ENCODE assay signal across 10 cellular contexts in genomic region chr2:213238753-213239591, GRCh38. TPM values are rescaled to one million over a fixed set of nuclear protein-coding genes. Genes with fewer than 3 reads are reported as not detected.
DNase-seq lines count a peak whose midpoint lies in the region; ATAC-seq lines count a peak whose summit lies in the region.
"Had no signal": no experiment of that assay in that cellular context is flagged by ENCODE, and none has a peak within 500 bp of the region (broad histone marks: within the 10 kb centered on the region; RNA-seq: fewer than 3 reads in every experiment).

No MANE protein-coding gene starts in this region.

- H3K4me1 Mint-ChIP-seq in T-helper 2 cell treated with Interferon-gamma antibody and Interleukin-4, amounts not matched to agents 5 μg/mL and 100 μg/mL, for 36 hours (ENCODE audit: low read depth) = peaks cover 17% of the 10 kb centered on the region

- H3K4me3 Mint-ChIP-seq in T-helper 2 cell treated with Interferon-gamma antibody and Interleukin-4, amounts not matched to agents 5 μg/mL and 100 μg/mL, for 36 hours = no peak overlapping the region
- H3K4me3 Mint-ChIP-seq: brain had no signal

- DNase-seq in SIG-M5 treated with dmso at 0.1 percent for 504 hours (lab: John Stamatoyannopoulos, UW; ENCODE audit: unreplicated experiment) (peak; percentile 29), SIG-M5 (lab: John Stamatoyannopoulos, UW) (no peak), SK-N-MC (ENCODE audit: low read depth, low spot score) (no peak), left lobe of liver (ENCODE audit: low spot score) (peak; percentile 50), NCI-H2081 (lab: John Stamatoyannopoulos, UW) (no peak), NCI-H82 (lab: John Stamatoyannopoulos, UW) (no peak)
- no peak for DNase-seq in T-helper 2 cell treated with Interferon-gamma antibody and Interleukin-4, amounts not matched to agents 5 μg/mL and 100 μg/mL, for 36 hours (ENCODE audit: low spot score)

- peak overlapping the region; percentile 63 for H3K9ac ChIP-seq in SK-N-MC (ENCODE audit: insufficient read length)
- H3K9ac ChIP-seq: BLaER1 had no signal

- H3K27me3 Mint-ChIP-seq in T-helper 2 cell treated with Interferon-gamma antibody and Interleukin-4, amounts not matched to agents 5 μg/mL and 100 μg/mL, for 36 hours (ENCODE audit: low read depth) = peaks cover 49% of the 10 kb centered on the region

- H3K4me3 ChIP-seq in SK-N-MC = peak overlapping the region; percentile 61
- H3K4me3 ChIP-seq: BLaER1 had no signal

- no peaks in the 10 kb centered on the region for H3K9me3 Mint-ChIP-seq in T-helper 2 cell treated with Interferon-gamma antibody and Interleukin-4, amounts not matched to agents 5 μg/mL and 100 μg/mL, for 36 hours
- H3K9me3 Mint-ChIP-seq: brain had no signal

- H3K27ac ChIP-seq in SK-N-MC = peak overlapping the region; percentile 92
- H3K27ac ChIP-seq: BLaER1 had no signal

- H3K36me3 ChIP-seq in SK-N-MC (ENCODE audit: insufficient read depth, low read length) = no peaks in the 10 kb centered on the region
- H3K36me3 ChIP-seq: BLaER1 had no signal

- no peak overlapping the region for H3K27ac Mint-ChIP-seq in T-helper 2 cell treated with Interferon-gamma antibody and Interleukin-4, amounts not matched to agents 5 μg/mL and 100 μg/mL, for 36 hours
- H3K27ac Mint-ChIP-seq: brain had no signal

- no peaks in the 10 kb centered on the region for H3K9me3 ChIP-seq in SK-N-MC (ENCODE audit: low read depth, low read length)
- H3K9me3 ChIP-seq: BLaER1 had no signal

- ATAC-seq in HG02798 (IDR thresholded peaks at IDR 0.05; ENCODE audit: poor library complexity, unreplicated experiment) = peak; percentile 43
- peak; percentile 86 for ATAC-seq in left lobe of liver

- peaks cover 2% of the 10 kb centered on the region for H3K36me3 Mint-ChIP-seq in T-helper 2 cell treated with Interferon-gamma antibody and Interleukin-4, amounts not matched to agents 5 μg/mL and 100 μg/mL, for 36 hours (ENCODE audit: low read depth)
- H3K36me3 Mint-ChIP-seq: brain had no signal

RNA-seq across cellular contexts. Expression of gene SPAG16, which starts 45.3 kb away (rescaled TPM):
- total RNA-seq in left lobe of liver = 8.2 TPM

Comparison
In these comparisons a context has a peak if more than half of its experiments do, and no peak if none do; other contexts are left out.
1. DNase-seq: peak in SIG-M5 treated with dmso at 0.1 percent for 504 hours (single experiment) and left lobe of liver (single experiment); none in SIG-M5 (single experiment), SK-N-MC (single experiment), NCI-H2081 (0 of 2), NCI-H82 (single experiment) and T-helper 2 cell treated with Interferon-gamma antibody and Interleukin-4, amounts not matched to agents 5 μg/mL and 100 μg/mL, for 36 hours (single experiment).